ENCODE assay signal across 22 cellular contexts in the genomic region with DNA sequence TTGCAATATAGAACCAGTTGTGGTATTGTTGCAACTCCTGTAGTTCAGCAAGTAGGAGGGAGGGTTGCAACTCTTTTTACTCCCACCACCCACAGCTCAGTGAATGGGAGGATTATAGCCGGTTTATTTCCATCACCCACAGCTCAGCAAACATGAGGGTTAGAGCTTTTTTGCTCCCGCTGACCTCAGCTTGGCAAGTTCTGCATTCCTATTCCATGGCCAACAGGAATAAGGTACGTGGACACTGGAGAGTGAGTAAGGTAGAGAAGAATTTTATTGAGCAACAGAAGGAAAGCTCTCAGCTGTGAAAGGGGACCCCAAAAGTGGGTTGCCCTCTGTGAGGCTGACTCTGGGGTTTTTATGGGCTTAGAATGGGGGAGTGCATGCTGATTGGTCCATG.
DNase-seq lines count a peak whose midpoint lies in the region; ATAC-seq, FAIRE-seq and TF ChIP-seq lines count a peak whose summit lies in the region.
"Had no signal": no experiment of that assay in that cellular context is flagged by ENCODE, and none has a peak within 500 bp of the region (broad histone marks: within the 10 kb centered on the region; RNA-seq: fewer than 3 reads in every experiment).

No MANE protein-coding gene starts in this region.

- TF ChIP-seq CTCF in IMR-90 (conservative IDR thresholded peaks at IDR 0.05; ENCODE audit: low read depth, low read length), result no peak
- TF ChIP-seq CTCF in bronchial epithelial cell (IDR thresholded peaks at IDR 0.05; ENCODE audit: insufficient read depth, low read length, severe bottlenecking), result no peak
- no peak for TF ChIP-seq CTCF in upper lobe of right lung (IDR thresholded peaks at IDR 0.05)

- dilution Hi-C loops in IMR-90 (cut with HindIII; ENCODE audit: low sequenced_read_pairs, unreplicated experiment), result no loop called here

- H3K9ac ChIP-seq in IMR-90 (ENCODE audit: low read depth, low read length), result no peak overlapping the region
- H3K9ac ChIP-seq: KMS-11 had no signal

- no peaks in the 10 kb centered on the region for H3K9me1 ChIP-seq in IMR-90 (ENCODE audit: insufficient read depth, low read length)

- H3K4me1 ChIP-seq in IMR-90 (ENCODE audit: control insufficient read depth, insufficient read depth, low read length), result peaks cover 1% of the 10 kb centered on the region; the same call in 1 of the 2 replicates
- H3K4me1 ChIP-seq in upper lobe of right lung, result no peaks in the 10 kb centered on the region
- H3K4me1 ChIP-seq: Caco-2 had no signal

- FAIRE-seq in bronchial epithelial cell (lab: Jason Lieb, UNC) (no peak), GM12891 (lab: Jason Lieb, UNC) (no peak)
- FAIRE-seq: GM12878, GM19239 had no signal

- H3K9me3 ChIP-seq in IMR-90 (ENCODE audit: control insufficient read depth, insufficient read depth, low read length), result no peaks in the 10 kb centered on the region
- no peaks in the 10 kb centered on the region for H3K9me3 ChIP-seq in upper lobe of right lung
- H3K9me3 ChIP-seq: Caco-2, MG63 had no signal

- H2AK9ac ChIP-seq in IMR-90 (replicated peaks; ENCODE audit: low read depth, low read length, poor library complexity), result peak overlapping the region; percentile 22

- no peak for TF ChIP-seq RAD21 in IMR-90 (IDR thresholded peaks at IDR 0.05; ENCODE audit: low read length)

- ATAC-seq in IMR-90 (ENCODE audit: low read depth), result no peak
- ATAC-seq in upper lobe of right lung, result no peak
- ATAC-seq in GM19455 (IDR thresholded peaks at IDR 0.05; ENCODE audit: unreplicated experiment), result no peak
- ATAC-seq: GM12878, SK-N-SH treated with all-trans-retinoic acid at 6 μM for 48 hours had no signal

- TF ChIP-seq POLR2A in IMR-90 (IDR thresholded peaks at IDR 0.05; ENCODE audit: low read depth, low read length), result no peak
- no peak for TF ChIP-seq POLR2A in GM12891 (IDR thresholded peaks at IDR 0.05; ENCODE audit: low read depth, low read length)

- H2BK20ac ChIP-seq in IMR-90 (ENCODE audit: low read depth, low read length), result peak overlapping the region; percentile 58; the same call in 1 of the 2 replicates

- POLR2A ChIA-PET in IMR-90 (lab: Charles Lee; ENCODE audit: unreplicated experiment), result no interaction called here

- WGBS in IMR-90 (ENCODE audit: extremely low coverage in 2 of 2, insufficient read length in 1 of 2), 2 experiments, result no CpG with 5 or more reads among the region's 3 CpGs

- H2AFZ ChIP-seq in IMR-90 (replicated peaks; ENCODE audit: low read length, poor library complexity), result no peak overlapping the region

- CTCF ChIA-PET in IMR-90 (lab: Yijun Ruan, JAX), result interaction anchor here (1.2 kb wide), 1 partner anchor 126 kb away, joined by 6 read pairs; no protein-coding TSS in a partner anchor

- H3K79me1 ChIP-seq in IMR-90 (ENCODE audit: low read depth in 1 of 2, low read length in 2 of 2), result no peaks in the 10 kb centered on the region

- H2BK120ac ChIP-seq in IMR-90 (ENCODE audit: low read depth, low read length), result peak overlapping the region; percentile 58

- H3K23ac ChIP-seq in IMR-90 (ENCODE audit: low read depth, low read length), result no peak overlapping the region

- H3K4me3 ChIP-seq in IMR-90 (ENCODE audit: insufficient read depth, low read depth, low read length), result no peak overlapping the region
- no peak overlapping the region for H3K4me3 ChIP-seq in bronchial epithelial cell (ENCODE audit: low read depth, low read length)
- no peak overlapping the region for H3K4me3 ChIP-seq in upper lobe of right lung
- H3K4me3 ChIP-seq: GM12878, MG63 had no signal

- H3K27me3 ChIP-seq in IMR-90 (ENCODE audit: control insufficient read depth, insufficient read depth, low read length), result no peaks in the 10 kb centered on the region
- no peaks in the 10 kb centered on the region for H3K27me3 ChIP-seq in bronchial epithelial cell (ENCODE audit: control insufficient read depth, insufficient read depth, low read length)
- no peaks in the 10 kb centered on the region for H3K27me3 ChIP-seq in upper lobe of right lung
- H3K27me3 ChIP-seq: MG63 had no signal

- 0 out of 3 replicates have a peak overlapping the region, but pooled peaks have one; percentile 7 for H2BK15ac ChIP-seq in IMR-90 (ENCODE audit: low read depth, low read length)

- intact Hi-C loops in IMR-90 (cut with micrococcal nuclease) (loop anchor here (10.0 kb wide), 2 partner anchors 351 to 419 kb away; a partner anchor contains a TSS), upper lobe of right lung (cut with DNase I) (no loop called here)

- no peak overlapping the region for H3K18ac ChIP-seq in IMR-90 (ENCODE audit: low read depth, low read length)

- H3K27ac ChIP-seq in IMR-90 (ENCODE audit: insufficient read depth, low read length) (no peak overlapping the region), upper lobe of right lung (no peak overlapping the region)
- H3K27ac ChIP-seq: KMS-11 had no signal

- in situ Hi-C loops in IMR-90 (cut with MboI; ENCODE audit: low sequenced_read_pairs), result loop anchor here (25.0 kb wide), 1 partner anchor 273 kb away; no protein-coding TSS in a partner anchor

- no peak overlapping the region for H3K56ac ChIP-seq in IMR-90 (ENCODE audit: extremely low read depth, insufficient read depth, low read length)

- no peak overlapping the region; the same call in 1 of the 2 replicates for H4K5ac ChIP-seq in IMR-90 (ENCODE audit: low read depth, low read length)

- no peak overlapping the region for H3K4me2 ChIP-seq in IMR-90 (ENCODE audit: low read depth, low read length)
- H3K4me2 ChIP-seq: KMS-11 had no signal

- no peak overlapping the region for H2BK5ac ChIP-seq in IMR-90 (ENCODE audit: low read depth, low read length, poor library complexity, severe bottlenecking)

- peak overlapping the region; percentile 65; the same call in 1 of the 2 replicates for H4K91ac ChIP-seq in IMR-90 (ENCODE audit: insufficient read depth, low read depth, low read length)

- H3K4ac ChIP-seq in IMR-90 (ENCODE audit: low read depth, low read length), result peak overlapping the region; percentile 64

- H3K14ac ChIP-seq in IMR-90 (replicated peaks; ENCODE audit: low read depth, low read length), result peak overlapping the region; percentile 37; the same call in 1 of the 2 replicates

- DNase-seq in EL (peak; percentile 54), IMR-90 (peak; percentile 29), bronchial epithelial cell (ENCODE audit: low read depth) (peak; percentile 6), non-pigmented ciliary epithelial cell (ENCODE audit: low read depth) (peak; percentile 13), GM12891 (ENCODE audit: insufficient read length, low spot score) (no peak), RPMI8226 (no peak), upper lobe of right lung (no peak)
- DNase-seq: Caco-2; CD4-positive, alpha-beta T cell; GOT3; MG63; NCI-H1092; NCI-H1436 treated with DMSO at 0.1 percent for 48 hours; NCI-H2029; NCI-H2171; NK-92 treated with Interleukin-12 subunit alpha and Interleukin-12 subunit beta, amount 100 ng/mL, for 24 hours; SHP77 treated with DMSO at 0.1 percent for 48 hours had no signal

- H3K36me3 ChIP-seq in IMR-90 (ENCODE audit: control insufficient read depth, insufficient read depth, low read length) (no peaks in the 10 kb centered on the region), bronchial epithelial cell (ENCODE audit: control insufficient read depth, insufficient read depth, low read length) (no peaks in the 10 kb centered on the region), upper lobe of right lung (no peaks in the 10 kb centered on the region)
- H3K36me3 ChIP-seq: MG63 had no signal

- BruUV-seq in IMR-90 (replicated peaks; lab: Mats Ljungman, UMichigan), result no TSS peak

- no peak overlapping the region for H2AK5ac ChIP-seq in IMR-90 (ENCODE audit: low read depth, low read length)

- no peaks in the 10 kb centered on the region for H4K20me1 ChIP-seq in IMR-90 (ENCODE audit: insufficient read depth, low read length)

- peak overlapping the region in 1 of 2 experiments; percentile 74; a peak in 1 of 4 replicates for H4K8ac ChIP-seq in IMR-90 (ENCODE audit: low read depth in 2 of 2, low read length in 2 of 2)

TF ChIP-seq in IMR-90, 13 proteins besides CTCF, POLR2A, EP300 and RAD21 (continues in another document):
- TF ChIP-seq MXI1 (IDR thresholded peaks at IDR 0.05; ENCODE audit: borderline replicate concordance, low read depth, low read length) (no peak), MAFK (IDR thresholded peaks at IDR 0.05; ENCODE audit: low read depth, low read length) (no peak), CEBPB (IDR thresholded peaks at IDR 0.05; ENCODE audit: low read depth, low read length) (peak; percentile 14; the same call in 1 of the 2 replicates), ELK1 (IDR thresholded peaks at IDR 0.05; ENCODE audit: borderline replicate concordance, low read depth, low read length) (no peak), CHD1 (IDR thresholded peaks at IDR 0.05; ENCODE audit: low read depth, low read length) (no peak), MAZ (IDR thresholded peaks at IDR 0.05; ENCODE audit: borderline replicate concordance, low read depth, low read length) (no peak)

TF ChIP-seq in GM12891, 5 proteins besides CTCF, POLR2A, EP300 and RAD21:
- TF ChIP-seq PAX5 (IDR thresholded peaks at IDR 0.05; ENCODE audit: insufficient read depth, low read length, severe bottlenecking) (no peak), POLR2AphosphoS5 (IDR thresholded peaks at IDR 0.05; ENCODE audit: low read depth, low read length) (no peak), POU2F2 (IDR thresholded peaks at IDR 0.05; ENCODE audit: low read depth, low read length) (no peak), SPI1 (IDR thresholded peaks at IDR 0.05; ENCODE audit: low read depth, low read length) (no peak), TAF1 (IDR thresholded peaks at IDR 0.05; ENCODE audit: low read depth, low read length) (no peak)

Comparison
In these comparisons a context has a peak if more than half of its experiments do, and no peak if none do; other contexts are left out.
1. DNase-seq: peak in EL (single experiment), IMR-90 (single experiment), bronchial epithelial cell (single experiment) and non-pigmented ciliary epithelial cell (single experiment); none in GM12891 (single experiment), RPMI8226 (single experiment) and upper lobe of right lung (single experiment).